Comparison of ENCODE assay signal across 20 cellular contexts in genomic region chr6:47405273-47405672, GRCh38.
A peak's percentile ranks its signal among the peaks of the same experiment; 100 is the strongest.
DNase-seq lines count a peak whose midpoint lies in the region; ATAC-seq, FAIRE-seq and TF ChIP-seq lines count a peak whose summit lies in the region.
"Had no signal": no experiment of that assay in that cellular context is flagged by ENCODE, and none has a peak within 500 bp of the region (broad histone marks: within the 10 kb centered on the region; RNA-seq: fewer than 3 reads in every experiment).

No MANE protein-coding gene starts in this region.

- ATAC-seq in A549 (peak in 1 of 2 experiments; percentile 29; a peak in 2 of 6 replicates), lung (ENCODE audit: insufficient read depth, low FRiP score) (peak; percentile 59), GM18907 (IDR thresholded peaks at IDR 0.05; ENCODE audit: unreplicated experiment) (no peak)

- no peak overlapping the region for H2AK5ac ChIP-seq in mesendoderm (ENCODE audit: low read length)

- peak overlapping the region; percentile 54 to 80 for H3K27ac ChIP-seq in A549
- no peak overlapping the region for H3K27ac ChIP-seq in lung (ENCODE audit: low read depth in 1 of 2, low read length in 1 of 2)
- no peak overlapping the region for H3K27ac ChIP-seq in mesendoderm (ENCODE audit: low read depth, low read length)
- H3K27ac ChIP-seq in prostate gland: no peak overlapping the region
- H3K27ac ChIP-seq: GM23248, right atrium auricular region, suprapubic skin had no signal

- no peaks in the 10 kb centered on the region for H3K79me1 ChIP-seq in mesendoderm (ENCODE audit: low read length)

- 11% methylated on average over 5 of the region's 5 CpGs for WGBS in A549 (ENCODE audit: missing lambda C conversion rate)
- 50 to 55% methylated on average over 5 of the region's 5 CpGs for WGBS in lung, 2 donors
- WGBS in mesendoderm (ENCODE audit: extremely low coverage, insufficient coverage, low lambda C conversion rate): no CpG with 5 or more reads among the region's 5 CpGs
- WGBS in prostate gland: 47% methylated on average over 5 of the region's 5 CpGs

- no peaks in the 10 kb centered on the region for H3K79me2 ChIP-seq in mesendoderm (ENCODE audit: control insufficient read depth, insufficient read depth, low read length)

- no peak overlapping the region for H3K56ac ChIP-seq in mesendoderm (ENCODE audit: low read length)

- POLR2A ChIA-PET in A549 (lab: Yijun Ruan, JAX): no interaction called here

- no peak overlapping the region for H2BK120ac ChIP-seq in mesendoderm (ENCODE audit: low read depth, low read length)

- DNase-seq in A549 (ENCODE audit: low read depth in 1 of 2, low spot score in 1 of 2) (peak in 1 of 2 experiments; percentile 63), DMS53 (lab: John Stamatoyannopoulos, UW) (peak; percentile 63), SHP77 (lab: John Stamatoyannopoulos, UW) (peak; percentile 64 to 75), lung (ENCODE audit: low spot score) (peak; percentile 51), NCI-H1694 treated with DMSO at 0.1 percent for 48 hours (lab: John Stamatoyannopoulos, UW) (no peak), mesendoderm (no peak), prostate gland (ENCODE audit: low spot score) (no peak)
- DNase-seq: activated naive CD8-positive, alpha-beta T cell treated with anti-CD3 and anti-CD28 coated beads, Interleukin-2, amount 10 ng/mL, durations not matched to agents 7 days and 5 days; CD4-positive, alpha-beta T cell; dermis blood vessel endothelial cell; foreskin melanocyte; GM23248; Kasumi-1; NCI-H1417 treated with DMSO at 0.1 percent for 48 hours; NK-92 treated with Interleukin-12 subunit alpha and Interleukin-12 subunit beta, amount 100 ng/mL, for 24 hours; RPMI8226 had no signal

- H4K5ac ChIP-seq in mesendoderm (ENCODE audit: low read length): no peak overlapping the region

- TF ChIP-seq CTCF in A549 (IDR thresholded peaks at IDR 0.05) (no peak), lung (IDR thresholded peaks at IDR 0.05; ENCODE audit: control extremely low read depth, extremely low read depth) (no peak), prostate gland (IDR thresholded peaks at IDR 0.05) (no peak)

- H3K4me3 ChIP-seq in A549: no peak overlapping the region; the same call in 2 of the 3 replicates
- H3K4me3 ChIP-seq in lung: no peak overlapping the region
- H3K4me3 ChIP-seq in mesendoderm (ENCODE audit: low read length): no peak overlapping the region
- no peak overlapping the region for H3K4me3 ChIP-seq in prostate gland
- H3K4me3 ChIP-seq: GM23248, right atrium auricular region, suprapubic skin had no signal

- no peak overlapping the region for H3K23ac ChIP-seq in mesendoderm (ENCODE audit: low read length)

- no peak for TF ChIP-seq EP300 in A549 (IDR thresholded peaks at IDR 0.05)

- TF ChIP-seq POLR2A in A549 (IDR thresholded peaks at IDR 0.05; ENCODE audit: low read length): no peak
- TF ChIP-seq POLR2A in prostate gland (IDR thresholded peaks at IDR 0.05): no peak

- peak overlapping the region; percentile 54 for H3K4me2 ChIP-seq in A549
- no peak overlapping the region for H3K4me2 ChIP-seq in mesendoderm (ENCODE audit: low read length)

- H3K27me3 ChIP-seq in lung (ENCODE audit: control insufficient read depth, insufficient read depth) (no peaks in the 10 kb centered on the region), mesendoderm (ENCODE audit: insufficient read depth, low read length, poor library complexity) (no peaks in the 10 kb centered on the region), prostate gland (replicated peaks; ENCODE audit: insufficient read depth) (no peaks in the 10 kb centered on the region)
- H3K27me3 ChIP-seq: right atrium auricular region, suprapubic skin had no signal

- H3K4ac ChIP-seq in mesendoderm (ENCODE audit: low read depth, low read length): no peak overlapping the region

- H3K4me1 ChIP-seq in A549 (peaks cover 53% of the 10 kb centered on the region), lung (ENCODE audit: control insufficient read depth in 2 of 2, insufficient read depth in 2 of 2, low read length in 2 of 2) (no peaks in the 10 kb centered on the region), mesendoderm (ENCODE audit: control insufficient read depth, low read depth, low read length) (no peaks in the 10 kb centered on the region), prostate gland (replicated peaks) (no peaks in the 10 kb centered on the region)
- H3K4me1 ChIP-seq: suprapubic skin had no signal

- no peak overlapping the region for H3K18ac ChIP-seq in mesendoderm (ENCODE audit: low read length)

- H2BK5ac ChIP-seq in mesendoderm (ENCODE audit: low read length): no peak overlapping the region

- FAIRE-seq in A549 (lab: Jason Lieb, UNC): no peak
- FAIRE-seq: HTR-8/SVneo had no signal

- no peaks in the 10 kb centered on the region for H3K36me3 ChIP-seq in lung (ENCODE audit: control insufficient read depth in 2 of 2, insufficient read depth in 2 of 2, low read length in 2 of 2)
- no peaks in the 10 kb centered on the region for H3K36me3 ChIP-seq in mesendoderm (ENCODE audit: control insufficient read depth, insufficient read depth, low read length)
- no peaks in the 10 kb centered on the region for H3K36me3 ChIP-seq in prostate gland
- H3K36me3 ChIP-seq: right atrium auricular region, suprapubic skin had no signal

- CTCF ChIA-PET in A549 (lab: Yijun Ruan, JAX): interaction anchor here (1.4 kb wide), 1 partner anchor 9 kb away, joined by 3 read pairs; no protein-coding TSS in a partner anchor

- intact Hi-C loops in prostate gland (cut with DNase I): no loop called here

- H4K8ac ChIP-seq in mesendoderm (ENCODE audit: low read depth, low read length): no peak overlapping the region

- no peak overlapping the region for H2BK15ac ChIP-seq in mesendoderm (replicated peaks; ENCODE audit: low read depth)

- no peak for TF ChIP-seq RAD21 in A549 (conservative IDR thresholded peaks at IDR 0.05 in 1 of 2, IDR thresholded peaks at IDR 0.05 in 1 of 2)

- H3K9ac ChIP-seq in mesendoderm (ENCODE audit: low read length): no peak overlapping the region
- H3K9ac ChIP-seq: GM23248 had no signal

- H3K9me3 ChIP-seq in A549 (no peaks in the 10 kb centered on the region), lung (ENCODE audit: control insufficient read depth in 2 of 2, insufficient read depth in 1 of 2, low read length in 1 of 2) (no peaks in the 10 kb centered on the region), prostate gland (no peaks in the 10 kb centered on the region)
- H3K9me3 ChIP-seq: right atrium auricular region, suprapubic skin had no signal

TF ChIP-seq in A549, 52 proteins besides CTCF, POLR2A, EP300 and RAD21:
- TF ChIP-seq REST (IDR thresholded peaks at IDR 0.05) (no peak), TFCP2L1 (CRISPR knock-in tag; IDR thresholded peaks at IDR 0.05) (no peak), RFX5 (IDR thresholded peaks at IDR 0.05) (no peak), FOSL2 (IDR thresholded peaks at IDR 0.05) (no peak), FOSL2 (CRISPR knock-in tag; IDR thresholded peaks at IDR 0.05) (no peak), CHD2 (IDR thresholded peaks at IDR 0.05; ENCODE audit: low read length, partially characterized antibody) (no peak), ZSCAN20 (CRISPR knock-in tag; IDR thresholded peaks at IDR 0.05) (no peak), HOXB5 (CRISPR knock-in tag; IDR thresholded peaks at IDR 0.05) (no peak), MAFK (IDR thresholded peaks at IDR 0.05; ENCODE audit: partially characterized antibody) (no peak), PHF8 (IDR thresholded peaks at IDR 0.05; ENCODE audit: borderline replicate concordance, low read depth) (no peak), JUNB (IDR thresholded peaks at IDR 0.05) (no peak), CBX8 (IDR thresholded peaks at IDR 0.05) (no peak)

Comparison
In these comparisons a context has a peak if more than half of its experiments do, and no peak if none do; other contexts are left out.
1. DNase-seq: peak in DMS53 (single experiment), SHP77 (2 of 2) and lung (single experiment); none in NCI-H1694 treated with DMSO at 0.1 percent for 48 hours (single experiment), mesendoderm (single experiment) and prostate gland (single experiment).
2. H3K27ac ChIP-seq: peak in A549 (2 of 2); none in lung (0 of 2), mesendoderm (single experiment) and prostate gland (0 of 2).